Comparison of ENCODE assay signal across 19 cellular contexts in genomic region chr13:40505196-40505595, GRCh38.
DNase-seq lines count a peak whose midpoint lies in the region; ATAC-seq, FAIRE-seq and TF ChIP-seq lines count a peak whose summit lies in the region.
"Had no signal": no experiment of that assay in that cellular context is flagged by ENCODE, and none has a peak within 500 bp of the region (broad histone marks: within the 10 kb centered on the region; RNA-seq: fewer than 3 reads in every experiment).

No MANE protein-coding gene starts in this region.

- TF ChIP-seq EP300 in HepG2 (IDR thresholded peaks at IDR 0.05; ENCODE audit: low read depth in 2 of 2, low read length in 2 of 2) (no peak), HepG2 (CRISPR knock-in tag; IDR thresholded peaks at IDR 0.05; ENCODE audit: borderline replicate concordance) (no peak), K562 (IDR thresholded peaks at IDR 0.05; ENCODE audit: low read length) (no peak)

- FAIRE-seq in HepG2 (lab: Jason Lieb, UNC) (no peak), K562 (lab: Jason Lieb, UNC) (no peak)
- FAIRE-seq: H1 had no signal

- no TSS peak for BruUV-seq in HepG2 (replicated peaks; lab: Mats Ljungman, UMichigan)
- BruUV-seq in K562 (replicated peaks; lab: Mats Ljungman, UMichigan): no TSS peak

- TF ChIP-seq RAD21 in HepG2 (CRISPR knock-in tag; IDR thresholded peaks at IDR 0.05) (no peak), K562 (CRISPR knock-in tag; conservative IDR thresholded peaks at IDR 0.05 in 1 of 2, IDR thresholded peaks at IDR 0.05 in 1 of 2) (no peak)

- CTCF ChIA-PET in HepG2 (lab: Yijun Ruan, JAX; ENCODE audit: low intra/inter-chr PET ratio, low total read pairs) (no interaction called here), K562 (lab: Yijun Ruan, JAX; ENCODE audit: low intra/inter-chr PET ratio) (no interaction called here)

- H3K36me3 ChIP-seq in HepG2 (replicated peaks in 1 of 2; ENCODE audit: control insufficient read depth in 1 of 2, insufficient read depth in 2 of 2, low read length in 2 of 2) (no peaks in the 10 kb centered on the region), right lobe of liver (no peaks in the 10 kb centered on the region), K562 (ENCODE audit: control insufficient read depth, insufficient read depth, low read length) (no peaks in the 10 kb centered on the region)
- H3K36me3 ChIP-seq: BLaER1 had no signal

- H3K4me3 ChIP-seq in HepG2 (replicated peaks in 1 of 3; ENCODE audit: insufficient read depth in 1 of 3, low read depth in 2 of 3, low read length in 3 of 3) (no peak overlapping the region), right lobe of liver (no peak overlapping the region), K562 (no peak overlapping the region)
- H3K4me3 ChIP-seq: BLaER1 had no signal

- H3K9me1 ChIP-seq in K562 (ENCODE audit: control insufficient read depth, insufficient read depth, low read length): no peaks in the 10 kb centered on the region

- H4K20me1 ChIP-seq in HepG2 (ENCODE audit: insufficient read depth, low read length): no peaks in the 10 kb centered on the region
- H4K20me1 ChIP-seq in K562 (replicated peaks; ENCODE audit: control insufficient read depth, insufficient read depth, low read length): no peaks in the 10 kb centered on the region
- H4K20me1 ChIP-seq: BLaER1 had no signal

- 98% methylated on average over 3 of the region's 3 CpGs for WGBS in HepG2 (ENCODE audit: low lambda C conversion rate)
- WGBS in right lobe of liver (ENCODE audit: insufficient coverage, low coverage, low lambda C conversion rate, missing lambda C conversion rate): 92% methylated on average over 3 of the region's 3 CpGs
- 0% methylated on average over 3 of the region's 3 CpGs for WGBS in K562 (ENCODE audit: insufficient coverage, low coverage, missing lambda C conversion rate)

- no peak overlapping the region for H3K4me2 ChIP-seq in HepG2 (ENCODE audit: low read depth, low read length)
- H3K4me2 ChIP-seq in K562 (ENCODE audit: insufficient read depth, low read length): no peak overlapping the region
- H3K4me2 ChIP-seq: BLaER1 had no signal

- no peaks in the 10 kb centered on the region for H3K9me3 ChIP-seq in HepG2 (ENCODE audit: low read length)
- H3K9me3 ChIP-seq in right lobe of liver: no peaks in the 10 kb centered on the region
- no peaks in the 10 kb centered on the region for H3K9me3 ChIP-seq in K562 (replicated peaks; ENCODE audit: control insufficient read depth, insufficient read depth, low read depth, low read length)
- H3K9me3 ChIP-seq: BLaER1 had no signal

- TF ChIP-seq POLR2A in HepG2 (IDR thresholded peaks at IDR 0.05; ENCODE audit: insufficient read depth in 1 of 2, low read depth in 2 of 2, low read length in 2 of 2): no peak
- TF ChIP-seq POLR2A in right lobe of liver (IDR thresholded peaks at IDR 0.05): no peak
- no peak for TF ChIP-seq POLR2A in K562 (conservative IDR thresholded peaks at IDR 0.05)

- H2AFZ ChIP-seq in HepG2 (ENCODE audit: low read length) (no peak overlapping the region), K562 (ENCODE audit: low read depth, low read length) (no peak overlapping the region)

- H3K4me1 ChIP-seq in HepG2 (ENCODE audit: insufficient read depth, low read length) (peaks cover 34% of the 10 kb centered on the region), right lobe of liver (peaks cover 0 to 8% (median 3%) of the 10 kb centered on the region in 4 donors), K562 (replicated peaks in 1 of 2; ENCODE audit: control insufficient read depth in 2 of 2, insufficient read depth in 2 of 2, low read length in 2 of 2) (no peaks in the 10 kb centered on the region)
- H3K4me1 ChIP-seq: BLaER1 had no signal

- in situ Hi-C loops in HepG2 (cut with HindIII; ENCODE audit: extremely low pct_ligation_motif_present, low pct_unique_long_range_greater_than_20kb): no loop called here
- in situ Hi-C loops in K562 (cut with MboI): no loop called here

- H3K27me3 ChIP-seq in HepG2 (ENCODE audit: control insufficient read depth in 1 of 2, insufficient read depth in 2 of 2, low read length in 2 of 2) (no peaks in the 10 kb centered on the region), right lobe of liver (no peaks in the 10 kb centered on the region), K562 (ENCODE audit: control insufficient read depth in 2 of 2, insufficient read depth in 2 of 2, low read length in 2 of 2) (no peaks in the 10 kb centered on the region)
- H3K27me3 ChIP-seq: BLaER1 had no signal

- intact Hi-C loops in HepG2 (cut with micrococcal nuclease; ENCODE audit: unreplicated experiment) (no loop called here), right lobe of liver (cut with DNase I) (no loop called here), K562 (cut with micrococcal nuclease) (no loop called here)

- ATAC-seq in HepG2: no peak
- no peak for ATAC-seq in right lobe of liver
- ATAC-seq in K562: no peak
- no peak for ATAC-seq in GM19035 (IDR thresholded peaks at IDR 0.05; ENCODE audit: unreplicated experiment)

- no peak overlapping the region for H3K9ac ChIP-seq in HepG2 (ENCODE audit: insufficient read depth, low read depth, low read length)
- H3K9ac ChIP-seq in K562 (ENCODE audit: insufficient read depth in 1 of 2, low read depth in 2 of 2, low read length in 2 of 2): no peak overlapping the region
- H3K9ac ChIP-seq: BLaER1 had no signal

- no peak for TF ChIP-seq CTCF in HepG2 (CRISPR knock-in tag; IDR thresholded peaks at IDR 0.05)
- no peak for TF ChIP-seq CTCF in right lobe of liver (IDR thresholded peaks at IDR 0.05)
- TF ChIP-seq CTCF in K562 (IDR thresholded peaks at IDR 0.05 in 2 of 3, conservative IDR thresholded peaks at IDR 0.05 in 1 of 3; ENCODE audit: insufficient read depth in 2 of 3, low read depth in 1 of 3, low read length in 3 of 3): no peak

- POLR2A ChIA-PET in HepG2 (lab: Yijun Ruan, JAX) (no interaction called here), K562 (lab: Yijun Ruan, JAX) (interaction anchor here (0.6 kb wide), 1 partner anchor 65 kb away, joined by 4 read pairs; no protein-coding TSS in a partner anchor)

- H3K27ac ChIP-seq in HepG2 (ENCODE audit: extremely low read length, insufficient read depth, low read length) (no peak overlapping the region), right lobe of liver (no peak overlapping the region), K562 (ENCODE audit: extremely low read depth, low read depth, low read length) (no peak overlapping the region)
- H3K27ac ChIP-seq: BLaER1, RWPE1 had no signal

- DNase-seq in HepG2 (ENCODE audit: low spot score): no peak
- no peak for DNase-seq in right lobe of liver
- no peak for DNase-seq in K562 (ENCODE audit: extremely low read depth in 1 of 4, low spot score in 3 of 4)
- DNase-seq in kidney tubule cell (ENCODE audit: low spot score): peak; percentile 77
- DNase-seq in cerebellum (ENCODE audit: low spot score): no peak
- DNase-seq in NCI-H187 treated with DMSO at 0.1 percent for 48 hours (lab: John Stamatoyannopoulos, UW): no peak
- DNase-seq in NCI-H526 treated with DMSO at 0.1 percent for 48 hours (lab: John Stamatoyannopoulos, UW): no peak
- DNase-seq: CD8-positive, alpha-beta memory T cell; DMS 273 treated with DMSO at 0.1 percent for 48 hours; Kasumi-1; NCI-H1105; NCI-H1694; NCI-H345; NCI-H526; NK-92 treated with Interleukin-12 subunit alpha and Interleukin-12 subunit beta, amount 100 ng/mL, for 24 hours had no signal

- H3K79me2 ChIP-seq in HepG2 (ENCODE audit: insufficient read depth, low read length) (no peaks in the 10 kb centered on the region), K562 (ENCODE audit: control insufficient read depth, insufficient read depth, low read length) (no peaks in the 10 kb centered on the region)

TF ChIP-seq in HepG2, 621 proteins besides CTCF, POLR2A, EP300 and RAD21:
- TF ChIP-seq GPN1 (CRISPR knock-in tag; IDR thresholded peaks at IDR 0.05; ENCODE audit: borderline replicate concordance): no peak
- peak; percentile 59 for TF ChIP-seq MAFF (IDR thresholded peaks at IDR 0.05; ENCODE audit: low read depth, low read length)
- peak; percentile 69 to 83 for TF ChIP-seq MAFK (conservative IDR thresholded peaks at IDR 0.05 in 1 of 2, IDR thresholded peaks at IDR 0.05 in 1 of 2; ENCODE audit: low read length in 2 of 2)
- TF ChIP-seq ZBTB7B (CRISPR knock-in tag; IDR thresholded peaks at IDR 0.05): no peak
- no peak for TF ChIP-seq SNAPC5 (CRISPR knock-in tag; IDR thresholded peaks at IDR 0.05; ENCODE audit: borderline replicate concordance)
- no peak for TF ChIP-seq ZNF709 (CRISPR knock-in tag; IDR thresholded peaks at IDR 0.05)
- no peak for TF ChIP-seq MIXL1 (CRISPR knock-in tag; IDR thresholded peaks at IDR 0.05)
- TF ChIP-seq HOXA7 (CRISPR knock-in tag; IDR thresholded peaks at IDR 0.05): no peak
- no peak for TF ChIP-seq ZNF879 (CRISPR knock-in tag; IDR thresholded peaks at IDR 0.05)

TF ChIP-seq in K562, 482 proteins besides CTCF, POLR2A, EP300 and RAD21 (continues in another document):
- peak; percentile 34; the same call in 1 of the 2 replicates for TF ChIP-seq ZNF316 (IDR thresholded peaks at IDR 0.05)
- no peak for TF ChIP-seq ETS1 (conservative IDR thresholded peaks at IDR 0.05; ENCODE audit: control insufficient read depth, low read depth, low read length)
- no peak for TF ChIP-seq ZFP1 (CRISPR knock-in tag; IDR thresholded peaks at IDR 0.05)
- TF ChIP-seq NFXL1 (CRISPR knock-in tag; IDR thresholded peaks at IDR 0.05): no peak
- TF ChIP-seq POLR2H (tag; IDR thresholded peaks at IDR 0.05; ENCODE audit: low read depth): no peak
- TF ChIP-seq ZNF766 (CRISPR knock-in tag; conservative IDR thresholded peaks at IDR 0.05): no peak
- TF ChIP-seq ZKSCAN8 (CRISPR knock-in tag; IDR thresholded peaks at IDR 0.05): no peak
- 0 out of 2 replicates have a peak, but pooled peaks have one; percentile 9 for TF ChIP-seq C11orf30 (IDR thresholded peaks at IDR 0.05; ENCODE audit: low read depth)

Comparison
In these comparisons a context has a peak if more than half of its experiments do, and no peak if none do; other contexts are left out.
1. Of the 241 proteins assayed by ChIP-seq in both HepG2 and K562: peak only in HepG2: MAFF and MAFK; only in K562: none; in both: none; in neither: 239.